1 cellular context compared by ENCODE assay signal in genomic region chr9:114619205-114619758, GRCh38.
TF ChIP-seq lines count a peak whose summit lies in the region.

No MANE protein-coding gene starts in this region.

TF ChIP-seq in GM12878, 131 proteins besides CTCF, POLR2A, EP300 and RAD21 (continued from another document and continues in another):
- TF ChIP-seq KLF5 (IDR thresholded peaks at IDR 0.05; ENCODE audit: partially characterized antibody) (no peak), ATF7 (IDR thresholded peaks at IDR 0.05; ENCODE audit: low read depth) (no peak), PAX5 (IDR thresholded peaks at IDR 0.05; ENCODE audit: borderline replicate concordance, low read depth, low read length) (peak; percentile 64; the same call in 1 of the 2 replicates), CREM (IDR thresholded peaks at IDR 0.05; ENCODE audit: low read depth) (no peak), MXI1 (IDR thresholded peaks at IDR 0.05; ENCODE audit: low read depth, low read length) (no peak), SIX5 (IDR thresholded peaks at IDR 0.05; ENCODE audit: low read depth, low read length, severe bottlenecking) (no peak), SIN3A (IDR thresholded peaks at IDR 0.05; ENCODE audit: low read depth, low read length) (no peak), NFXL1 (IDR thresholded peaks at IDR 0.05; ENCODE audit: borderline replicate concordance) (no peak), CBX3 (IDR thresholded peaks at IDR 0.05; ENCODE audit: borderline replicate concordance, low read depth) (no peak), FOXM1 (IDR thresholded peaks at IDR 0.05; ENCODE audit: low read depth, low read length) (0 out of 2 replicates have a peak, but pooled peaks have one; percentile 13), PAX8 (IDR thresholded peaks at IDR 0.05) (no peak), DPF2 (IDR thresholded peaks at IDR 0.05) (peak; percentile 65; the same call in 1 of the 2 replicates), CBX5 (IDR thresholded peaks at IDR 0.05; ENCODE audit: low read depth) (no peak), SPI1 (IDR thresholded peaks at IDR 0.05; ENCODE audit: borderline replicate concordance, insufficient read depth, low read depth, low read length) (no peak), TCF7 (IDR thresholded peaks at IDR 0.05; ENCODE audit: borderline replicate concordance) (no peak), MYC (IDR thresholded peaks at IDR 0.05; ENCODE audit: insufficient read depth, insufficient read length, insufficient replicate concordance, low read length, severe bottlenecking) (no peak), ETV6 (conservative IDR thresholded peaks at IDR 0.05 in 1 of 2, IDR thresholded peaks at IDR 0.05 in 1 of 2; ENCODE audit: borderline replicate concordance in 1 of 2, low read depth in 1 of 2) (no peak), ZBTB4 (CRISPR knock-in tag; IDR thresholded peaks at IDR 0.05) (no peak), MLLT1 (IDR thresholded peaks at IDR 0.05) (peak; percentile 66; the same call in 1 of the 2 replicates), HDAC2 (IDR thresholded peaks at IDR 0.05) (no peak), JUNB (IDR thresholded peaks at IDR 0.05) (no peak), RCOR1 (conservative IDR thresholded peaks at IDR 0.05; ENCODE audit: low read depth, low read length) (no peak), ESRRA (IDR thresholded peaks at IDR 0.05; ENCODE audit: low read length) (no peak), MEF2A (IDR thresholded peaks at IDR 0.05; ENCODE audit: insufficient read depth, low read depth, low read length) (no peak), BMI1 (IDR thresholded peaks at IDR 0.05; ENCODE audit: borderline replicate concordance) (no peak), PML (IDR thresholded peaks at IDR 0.05; ENCODE audit: low read length) (no peak), LARP7 (IDR thresholded peaks at IDR 0.05) (no peak), CHD2 (IDR thresholded peaks at IDR 0.05; ENCODE audit: borderline replicate concordance, low read depth, low read length) (no peak), HCFC1 (IDR thresholded peaks at IDR 0.05; ENCODE audit: low read length) (no peak), IKZF2 (IDR thresholded peaks at IDR 0.05) (peak; percentile 62 to 70; a peak in 2 of 4 replicates), STAT1 (conservative IDR thresholded peaks at IDR 0.05) (no peak), GATAD2B (conservative IDR thresholded peaks at IDR 0.05; ENCODE audit: low read depth) (no peak; the same call in 1 of the 2 replicates), MYB (IDR thresholded peaks at IDR 0.05; ENCODE audit: borderline replicate concordance, low read depth, low read length) (no peak), PKNOX1 (IDR thresholded peaks at IDR 0.05) (no peak), CREB1 (IDR thresholded peaks at IDR 0.05; ENCODE audit: low read depth) (no peak), SMARCA5 (IDR thresholded peaks at IDR 0.05) (0 out of 2 replicates have a peak, but pooled peaks have one; percentile 41), ZNF687 (IDR thresholded peaks at IDR 0.05) (peak; percentile 68; the same call in 1 of the 2 replicates), POU2F2 (IDR thresholded peaks at IDR 0.05; ENCODE audit: borderline replicate concordance, low read depth, low read length) (no peak), POLR2AphosphoS5 (IDR thresholded peaks at IDR 0.05; ENCODE audit: low read length) (no peak), CBFB (IDR thresholded peaks at IDR 0.05; ENCODE audit: low read depth) (no peak), NBN (IDR thresholded peaks at IDR 0.05) (peak; percentile 64; the same call in 1 of the 2 replicates), RUNX3 (IDR thresholded peaks at IDR 0.05; ENCODE audit: low read length) (no peak), RAD51 (IDR thresholded peaks at IDR 0.05) (no peak), KAT2A (conservative IDR thresholded peaks at IDR 0.05; ENCODE audit: control insufficient read depth, low read depth, low read length) (no peak), ATF2 (IDR thresholded peaks at IDR 0.05; ENCODE audit: low read length) (no peak), REST (IDR thresholded peaks at IDR 0.05; ENCODE audit: low read depth, low read length) (no peak), TBL1XR1 (IDR thresholded peaks at IDR 0.05; ENCODE audit: low read depth, low read length) (no peak), BRCA1 (IDR thresholded peaks at IDR 0.05; ENCODE audit: low read depth, low read length) (no peak)
